Comparison of ENCODE assay signal across 8 cellular contexts in the genomic region with DNA sequence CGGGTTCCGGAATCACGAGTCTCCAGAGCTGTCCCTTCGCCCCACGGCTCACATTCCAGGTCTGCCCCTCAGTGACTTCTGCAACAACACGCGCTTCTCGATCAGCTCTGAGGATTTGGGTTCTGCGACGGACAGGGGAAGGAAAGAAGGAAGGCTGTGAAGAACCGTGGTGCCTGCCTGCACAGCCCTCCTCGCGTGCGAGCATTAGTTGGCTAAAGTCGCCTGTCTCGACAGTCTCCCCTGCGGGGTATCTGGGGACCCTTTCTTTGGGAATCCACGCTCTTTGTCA. TPM values are rescaled to one million over a fixed set of nuclear protein-coding genes. Genes with fewer than 3 reads are reported as not detected.
DNase-seq lines count a peak whose midpoint lies in the region; ATAC-seq and TF ChIP-seq lines count a peak whose summit lies in the region.

No MANE protein-coding gene starts in this region.

- TF ChIP-seq CTCF in SU-DHL-6 (IDR thresholded peaks at IDR 0.05; ENCODE audit: insufficient read depth, low read length, poor library complexity, severe bottlenecking) = no peak
- TF ChIP-seq CTCF in neural cell (IDR thresholded peaks at IDR 0.05; ENCODE audit: poor library complexity, severe bottlenecking) = no peak

- peak overlapping the region; percentile 88 for H2AFZ ChIP-seq in SU-DHL-6 (ENCODE audit: low read depth, low read length, severe bottlenecking)
- H2AFZ ChIP-seq in neural cell (ENCODE audit: low read depth, low read length) = peak overlapping the region; percentile 91

- H3K4me3 ChIP-seq in SU-DHL-6 (ENCODE audit: insufficient read depth, low read length, poor library complexity, severe bottlenecking) (peak overlapping the region; percentile 62), neural cell (ENCODE audit: low read length) (peak overlapping the region; percentile 72)

- TF ChIP-seq RAD21 in neural cell (conservative IDR thresholded peaks at IDR 0.05) = no peak

- no peaks in the 10 kb centered on the region for H3K9me2 ChIP-seq in SU-DHL-6 (replicated peaks; ENCODE audit: insufficient read depth, low read length)
- no peaks in the 10 kb centered on the region for H3K9me2 ChIP-seq in neural cell (ENCODE audit: insufficient read depth, low read length)

- H3K36me3 ChIP-seq in SU-DHL-6 (ENCODE audit: low read length) (no peaks in the 10 kb centered on the region), neural cell (ENCODE audit: insufficient read depth, low read length) (no peaks in the 10 kb centered on the region)

- TF ChIP-seq EP300 in neural cell (conservative IDR thresholded peaks at IDR 0.05; ENCODE audit: poor library complexity, severe bottlenecking) = no peak

- H3K9me3 ChIP-seq in SU-DHL-6 (ENCODE audit: insufficient read depth, low read length) = no peaks in the 10 kb centered on the region
- H3K9me3 ChIP-seq in neural cell (ENCODE audit: low read length) = no peaks in the 10 kb centered on the region

- H3K9ac ChIP-seq in SU-DHL-6 (ENCODE audit: low read length) (peak overlapping the region; percentile 68), neural cell (ENCODE audit: low read length) (peak overlapping the region; percentile 73)

- H4K20me1 ChIP-seq in SU-DHL-6 (ENCODE audit: low read depth, low read length) (no peaks in the 10 kb centered on the region), neural cell (ENCODE audit: insufficient read depth) (no peaks in the 10 kb centered on the region)

- peaks cover 7% of the 10 kb centered on the region; the same call in 1 of the 2 replicates for H3K79me2 ChIP-seq in SU-DHL-6 (ENCODE audit: insufficient read depth, low read length)
- H3K79me2 ChIP-seq in neural cell (replicated peaks; ENCODE audit: insufficient read depth, low read length) = no peaks in the 10 kb centered on the region

- H3K27me3 ChIP-seq in SU-DHL-6 (ENCODE audit: low read length) (no peaks in the 10 kb centered on the region), neural cell (ENCODE audit: insufficient read depth, low read depth, low read length) (no peaks in the 10 kb centered on the region)

- H3K4me2 ChIP-seq in SU-DHL-6 (ENCODE audit: low read depth, low read length, poor library complexity, severe bottlenecking) = peak overlapping the region; percentile 86
- peak overlapping the region; percentile 98 for H3K4me2 ChIP-seq in neural cell (ENCODE audit: low read length)

- DNase-seq in NCI-H1092 treated with DMSO at 0.1 percent for 48 hours (lab: John Stamatoyannopoulos, UW) = peak; percentile 28
- DNase-seq in NCI-H1092 (lab: John Stamatoyannopoulos, UW) = no peak
- DNase-seq in MV-4-11 (lab: John Stamatoyannopoulos, UW) = no peak

- H3K27ac ChIP-seq in SU-DHL-6 (ENCODE audit: low read depth, low read length) (peak overlapping the region; percentile 70), neural cell (ENCODE audit: low read length) (peak overlapping the region; percentile 72)

- ATAC-seq in HG03045 (IDR thresholded peaks at IDR 0.05; ENCODE audit: unreplicated experiment) = peak; percentile 14
- ATAC-seq in esophagus mucosa = peak; percentile 4
- ATAC-seq in GM18873 (IDR thresholded peaks at IDR 0.05; ENCODE audit: low FRiP score, unreplicated experiment) = no peak

- peaks cover 10% of the 10 kb centered on the region for H3F3A ChIP-seq in SU-DHL-6 (ENCODE audit: insufficient read depth)
- H3F3A ChIP-seq in neural cell (ENCODE audit: insufficient read depth, low read length, poor library complexity, severe bottlenecking) = peaks cover 5% of the 10 kb centered on the region

TF ChIP-seq in neural cell, 6 proteins besides CTCF, POLR2A, EP300 and RAD21:
- peak; percentile 29 for TF ChIP-seq MXI1 (conservative IDR thresholded peaks at IDR 0.05; ENCODE audit: poor library complexity, severe bottlenecking)
- TF ChIP-seq, protein P1, sequence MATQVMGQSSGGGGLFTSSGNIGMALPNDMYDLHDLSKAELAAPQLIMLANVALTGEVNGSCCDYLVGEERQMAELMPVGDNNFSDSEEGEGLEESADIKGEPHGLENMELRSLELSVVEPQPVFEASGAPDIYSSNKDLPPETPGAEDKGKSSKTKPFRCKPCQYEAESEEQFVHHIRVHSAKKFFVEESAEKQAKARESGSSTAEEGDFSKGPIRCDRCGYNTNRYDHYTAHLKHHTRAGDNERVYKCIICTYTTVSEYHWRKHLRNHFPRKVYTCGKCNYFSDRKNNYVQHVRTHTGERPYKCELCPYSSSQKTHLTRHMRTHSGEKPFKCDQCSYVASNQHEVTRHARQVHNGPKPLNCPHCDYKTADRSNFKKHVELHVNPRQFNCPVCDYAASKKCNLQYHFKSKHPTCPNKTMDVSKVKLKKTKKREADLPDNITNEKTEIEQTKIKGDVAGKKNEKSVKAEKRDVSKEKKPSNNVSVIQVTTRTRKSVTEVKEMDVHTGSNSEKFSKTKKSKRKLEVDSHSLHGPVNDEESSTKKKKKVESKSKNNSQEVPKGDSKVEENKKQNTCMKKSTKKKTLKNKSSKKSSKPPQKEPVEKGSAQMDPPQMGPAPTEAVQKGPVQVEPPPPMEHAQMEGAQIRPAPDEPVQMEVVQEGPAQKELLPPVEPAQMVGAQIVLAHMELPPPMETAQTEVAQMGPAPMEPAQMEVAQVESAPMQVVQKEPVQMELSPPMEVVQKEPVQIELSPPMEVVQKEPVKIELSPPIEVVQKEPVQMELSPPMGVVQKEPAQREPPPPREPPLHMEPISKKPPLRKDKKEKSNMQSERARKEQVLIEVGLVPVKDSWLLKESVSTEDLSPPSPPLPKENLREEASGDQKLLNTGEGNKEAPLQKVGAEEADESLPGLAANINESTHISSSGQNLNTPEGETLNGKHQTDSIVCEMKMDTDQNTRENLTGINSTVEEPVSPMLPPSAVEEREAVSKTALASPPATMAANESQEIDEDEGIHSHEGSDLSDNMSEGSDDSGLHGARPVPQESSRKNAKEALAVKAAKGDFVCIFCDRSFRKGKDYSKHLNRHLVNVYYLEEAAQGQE (IDR thresholded peaks at IDR 0.05; ENCODE audit: borderline replicate concordance) = no peak
- TF ChIP-seq EZH2 (IDR thresholded peaks at IDR 0.05; ENCODE audit: borderline replicate concordance, insufficient read depth, low read length, poor library complexity, severe bottlenecking) = no peak
- TF ChIP-seq SMC3 (conservative IDR thresholded peaks at IDR 0.05; ENCODE audit: poor library complexity) = peak; percentile 56
- no peak for TF ChIP-seq TAF1 (IDR thresholded peaks at IDR 0.05; ENCODE audit: low read depth)
TF ChIP-seq in neural cell: peak in this region for 2.

RNA-seq across cellular contexts. Expression of a gene that starts 23.1 kb away (rescaled TPM):
- 38.8 TPM for total RNA-seq in esophagus mucosa
- 29.1 and 34.6 TPM in 2 replicates for polyA plus RNA-seq in neural cell
- 34.3 and 37.2 TPM in 2 replicates for polyA minus RNA-seq in neural cell

RNA-seq across cellular contexts. Expression of a gene that starts 23.3 kb away (rescaled TPM):
- total RNA-seq in esophagus mucosa = 3,499 TPM
- polyA plus RNA-seq in neural cell = 1,894 and 2,078 TPM in 2 replicates
- 678 and 701 TPM in 2 replicates for polyA minus RNA-seq in neural cell

RNA-seq across cellular contexts. Expression of a gene that starts 28.3 kb away (rescaled TPM):
- total RNA-seq in esophagus mucosa = 16.9 TPM
- polyA plus RNA-seq in neural cell = 2.5 and 7.0 TPM in 2 replicates
- polyA minus RNA-seq in neural cell = 10.7 and 16.1 TPM in 2 replicates

RNA-seq across cellular contexts. Expression of a gene that starts 40.3 kb away (rescaled TPM):
- 27.0 TPM for total RNA-seq in esophagus mucosa
- polyA plus RNA-seq in neural cell = 107 and 121 TPM in 2 replicates
- polyA minus RNA-seq in neural cell = 35.7 and 36.8 TPM in 2 replicates

RNA-seq across cellular contexts. Expression of a gene that starts 40.5 kb away (rescaled TPM):
- 31.5 TPM for total RNA-seq in esophagus mucosa
- 62.5 and 73.2 TPM in 2 replicates for polyA plus RNA-seq in neural cell
- 33.2 and 38.2 TPM in 2 replicates for polyA minus RNA-seq in neural cell
